ENCODE assay signal across 12 cellular contexts in genomic region chr11:88555018-88555828, GRCh38.
DNase-seq lines count a peak whose midpoint lies in the region; ATAC-seq, FAIRE-seq and TF ChIP-seq lines count a peak whose summit lies in the region.
"Had no signal": no experiment of that assay in that cellular context is flagged by ENCODE, and none has a peak within 500 bp of the region (broad histone marks: within the 10 kb centered on the region; RNA-seq: fewer than 3 reads in every experiment).

No MANE protein-coding gene starts in this region.

- H3K27ac Mint-ChIP-seq in astrocyte (ENCODE audit: unreplicated experiment), result peak overlapping the region; percentile 30

- no peaks in the 10 kb centered on the region for H3K9me3 Mint-ChIP-seq in astrocyte (ENCODE audit: unreplicated experiment)

- H3K79me2 ChIP-seq in astrocyte (ENCODE audit: insufficient read depth, low read length), result no peaks in the 10 kb centered on the region
- no peaks in the 10 kb centered on the region for H3K79me2 ChIP-seq in hepatocyte

- H3K9me3 ChIP-seq in left ventricle myocardium inferior (replicated peaks) (no peaks in the 10 kb centered on the region), astrocyte (ENCODE audit: insufficient read depth, low read depth, low read length) (no peaks in the 10 kb centered on the region), hepatocyte (ENCODE audit: low read depth) (no peaks in the 10 kb centered on the region), vagina (no peaks in the 10 kb centered on the region)
- H3K9me3 ChIP-seq: BLaER1 had no signal

- no peak overlapping the region for H2AFZ ChIP-seq in astrocyte (ENCODE audit: low read depth, low read length)
- no peak overlapping the region for H2AFZ ChIP-seq in hepatocyte

- peak; percentile 31 for ATAC-seq in Right ventricle myocardium inferior

- H3K4me3 ChIP-seq in left ventricle myocardium inferior, result no peak overlapping the region
- H3K4me3 ChIP-seq in astrocyte (ENCODE audit: insufficient read depth, low read depth, low read length), result peak overlapping the region; percentile 17
- H3K4me3 ChIP-seq in hepatocyte, result no peak overlapping the region
- no peak overlapping the region for H3K4me3 ChIP-seq in vagina
- H3K4me3 ChIP-seq: BLaER1 had no signal

- peaks cover 1% of the 10 kb centered on the region for H3K27me3 Mint-ChIP-seq in astrocyte (ENCODE audit: low read depth, unreplicated experiment)

- H3K27me3 ChIP-seq in left ventricle myocardium inferior (ENCODE audit: low read depth) (peaks cover 19% of the 10 kb centered on the region), astrocyte (ENCODE audit: insufficient read depth, low read length) (no peaks in the 10 kb centered on the region), hepatocyte (no peaks in the 10 kb centered on the region), vagina (no peaks in the 10 kb centered on the region)
- H3K27me3 ChIP-seq: BLaER1 had no signal

- no peak for TF ChIP-seq POLR2A in vagina (IDR thresholded peaks at IDR 0.05)

- H3K36me3 ChIP-seq in left ventricle myocardium inferior (no peaks in the 10 kb centered on the region), astrocyte (ENCODE audit: insufficient read depth, low read length) (no peaks in the 10 kb centered on the region), hepatocyte (replicated peaks; ENCODE audit: insufficient read depth, low read depth) (no peaks in the 10 kb centered on the region), vagina (no peaks in the 10 kb centered on the region)
- H3K36me3 ChIP-seq: BLaER1 had no signal

- no peak overlapping the region for H3K4me3 Mint-ChIP-seq in astrocyte (ENCODE audit: unreplicated experiment)

- H4K20me1 ChIP-seq in astrocyte (ENCODE audit: insufficient read depth, low read length) (no peaks in the 10 kb centered on the region), hepatocyte (ENCODE audit: insufficient read depth, poor library complexity, severe bottlenecking) (no peaks in the 10 kb centered on the region)
- H4K20me1 ChIP-seq: BLaER1 had no signal

- DNase-seq in Right ventricle myocardium inferior (ENCODE audit: missing footprints) (no peak), left ventricle myocardium inferior (no peak), astrocyte (ENCODE audit: low read depth) (peak; percentile 100), hepatocyte (ENCODE audit: low spot score) (peak; percentile 51), vagina (ENCODE audit: extremely low spot score in 2 of 2) (no peak), GM20000 (ENCODE audit: low spot score) (no peak), NCI-H2107 treated with DMSO at 0.1 percent for 48 hours (lab: John Stamatoyannopoulos, UW; ENCODE audit: unreplicated experiment) (no peak), OCI-M1 (lab: John Stamatoyannopoulos, UW) (no peak)
- DNase-seq: activated CD8-positive, alpha-beta memory T cell treated with anti-CD3 and anti-CD28 coated beads, Interleukin-2, amount 50 U/mL, for 4 hours; effector memory CD4-positive, alpha-beta T cell; Karpas-422 had no signal

- peak; percentile 90 for FAIRE-seq in astrocyte (lab: Jason Lieb, UNC)

- no peaks in the 10 kb centered on the region for H3K4me1 ChIP-seq in left ventricle myocardium inferior
- peaks cover 18% of the 10 kb centered on the region for H3K4me1 ChIP-seq in astrocyte (ENCODE audit: insufficient read depth, low read length)
- no peaks in the 10 kb centered on the region for H3K4me1 ChIP-seq in hepatocyte (ENCODE audit: insufficient read depth)
- peaks cover 15% of the 10 kb centered on the region for H3K4me1 ChIP-seq in vagina
- H3K4me1 ChIP-seq: BLaER1 had no signal

- no peak for TF ChIP-seq CTCF in left ventricle myocardium inferior (IDR thresholded peaks at IDR 0.05; ENCODE audit: borderline replicate concordance)
- TF ChIP-seq CTCF in astrocyte (IDR thresholded peaks at IDR 0.05; ENCODE audit: insufficient read depth, low read depth, low read length), result no peak
- no peak for TF ChIP-seq CTCF in hepatocyte (IDR thresholded peaks at IDR 0.05; ENCODE audit: poor library complexity)
- TF ChIP-seq CTCF in vagina (IDR thresholded peaks at IDR 0.05), result no peak
- TF ChIP-seq CTCF in GM20000 (IDR thresholded peaks at IDR 0.05; ENCODE audit: extremely low read depth, missing control alignments), result no peak

- no peaks in the 10 kb centered on the region for H3K36me3 Mint-ChIP-seq in astrocyte (ENCODE audit: low read depth, unreplicated experiment)

- peak overlapping the region; percentile 74 for H3K9ac ChIP-seq in astrocyte (ENCODE audit: low read length)
- H3K9ac ChIP-seq: BLaER1 had no signal

- 60% methylated on average over 7 of the region's 7 CpGs for WGBS in hepatocyte (ENCODE audit: low lambda C conversion rate, missing lambda C conversion rate)

- H3K4me2 ChIP-seq in astrocyte (ENCODE audit: low read length) (peak overlapping the region; percentile 70), hepatocyte (no peak overlapping the region)
- H3K4me2 ChIP-seq: BLaER1 had no signal

- H3K4me1 Mint-ChIP-seq in astrocyte (ENCODE audit: low read depth, unreplicated experiment), result peaks cover 20% of the 10 kb centered on the region

- H3K27ac ChIP-seq in left ventricle myocardium inferior (replicated peaks) (no peak overlapping the region), astrocyte (ENCODE audit: low read depth, low read length) (peak overlapping the region; percentile 93), hepatocyte (peak overlapping the region; percentile 29), vagina (peak overlapping the region; percentile 10)
- H3K27ac ChIP-seq: BLaER1 had no signal

- intact Hi-C loops in Right ventricle myocardium inferior (cut with DNase I), result no loop called here
- intact Hi-C loops in left ventricle myocardium inferior (cut with micrococcal nuclease), result no loop called here
- intact Hi-C loops in vagina (cut with DNase I), result no loop called here

- no peaks in the 10 kb centered on the region for H3K9me2 ChIP-seq in hepatocyte (replicated peaks; ENCODE audit: insufficient read depth)

Comparison
In these comparisons a context has a peak if more than half of its experiments do, and no peak if none do; other contexts are left out.
1. DNase-seq: peak in astrocyte (single experiment) and hepatocyte (single experiment); none in Right ventricle myocardium inferior (single experiment), left ventricle myocardium inferior (single experiment), vagina (0 of 2), GM20000 (single experiment), NCI-H2107 treated with DMSO at 0.1 percent for 48 hours (single experiment) and OCI-M1 (single experiment).